In the genomic region with DNA sequence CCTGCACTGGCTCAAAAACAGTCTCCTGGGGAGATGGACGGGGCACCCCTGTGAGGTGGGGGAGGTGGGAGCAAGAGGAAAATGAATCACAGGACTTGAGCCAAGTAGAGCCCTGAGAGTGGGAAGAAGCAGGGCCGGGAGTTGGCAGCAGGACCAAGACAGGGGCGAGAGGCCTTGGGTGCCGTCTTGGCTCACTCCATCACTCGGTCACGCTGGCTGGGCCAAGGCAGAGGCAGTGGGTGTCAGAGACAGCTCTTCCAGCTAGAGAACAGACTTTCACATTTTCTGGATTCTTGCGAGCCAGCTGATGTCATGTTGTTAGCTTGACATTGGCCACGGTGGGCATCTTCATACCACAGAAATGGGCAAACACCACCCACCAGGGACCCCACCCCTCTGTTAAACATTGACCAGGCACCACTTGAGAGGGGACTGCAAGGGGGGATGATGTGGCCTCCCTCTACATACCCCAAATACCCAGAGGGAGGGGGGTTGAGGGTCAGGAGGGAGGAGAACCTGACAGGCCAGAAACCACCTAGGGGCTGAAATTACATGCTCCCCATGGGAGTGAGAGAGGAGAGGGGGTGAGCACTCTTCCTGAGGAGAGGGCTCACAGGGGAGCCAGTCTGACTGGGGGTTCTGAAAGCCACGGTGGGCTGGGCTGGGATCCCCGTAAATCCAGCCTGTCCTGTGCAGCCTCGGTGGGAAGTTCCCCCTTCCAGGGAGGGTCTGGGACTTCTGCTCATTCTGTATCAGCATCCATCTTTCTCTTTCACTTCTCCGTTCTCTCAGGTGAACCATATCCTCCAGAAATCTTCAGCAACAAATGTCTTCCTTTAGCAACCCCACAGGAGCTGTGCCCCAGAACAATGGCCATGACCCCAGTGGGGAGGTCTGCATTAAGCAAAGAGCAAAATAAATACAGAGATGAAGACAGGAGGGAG, we compare ENCODE assay signal across 14 cellular contexts. TPM values are rescaled to one million over a fixed set of nuclear protein-coding genes. Genes with fewer than 3 reads are reported as not detected.
DNase-seq lines count a peak whose midpoint lies in the region; ATAC-seq and TF ChIP-seq lines count a peak whose summit lies in the region.
"Had no signal": no experiment of that assay in that cellular context is flagged by ENCODE, and none has a peak within 500 bp of the region (broad histone marks: within the 10 kb centered on the region; RNA-seq: fewer than 3 reads in every experiment).

No MANE protein-coding gene starts in this region.

- peaks cover 0 to 33% of the 10 kb centered on the region in 2 donors for H3K4me1 ChIP-seq in right atrium auricular region
- peaks cover 0 to 5% of the 10 kb centered on the region in 2 donors for H3K4me1 ChIP-seq in lung (ENCODE audit: control insufficient read depth in 2 of 2, insufficient read depth in 2 of 2, low read length in 2 of 2)
- no peaks in the 10 kb centered on the region for H3K4me1 ChIP-seq in upper lobe of right lung

- intact Hi-C loops in Right ventricle myocardium superior (cut with DNase I) (loop anchor here (5.0 kb wide), 1 partner anchor 64 kb away; no protein-coding TSS in a partner anchor), upper lobe of right lung (cut with DNase I) (no loop called here)
- intact Hi-C loops in activated T-helper 2 cell treated with anti-CD3 and anti-CD28 coated beads, Interferon-gamma antibody, Interleukin-2, Interleukin-4, amounts not matched to agents 10 μg/mL and 5 μg/mL and 100 μg/mL, durations not matched to agents 14 hours and 24 hours and 36 hours (cut with micrococcal nuclease): no loop called here

- H3K4me3 ChIP-seq in right atrium auricular region (no peak overlapping the region), lung (no peak overlapping the region), upper lobe of right lung (no peak overlapping the region)

- peaks cover 5% of the 10 kb centered on the region for H3K4me1 Mint-ChIP-seq in activated T-helper 2 cell treated with anti-CD3 and anti-CD28 coated beads, Interferon-gamma antibody, Interleukin-2, Interleukin-4, amounts not matched to agents 10 μg/mL and 5 μg/mL and 100 μg/mL, durations not matched to agents 14 hours and 24 hours and 36 hours (ENCODE audit: low read depth)

- H3K36me3 ChIP-seq in right atrium auricular region (no peaks in the 10 kb centered on the region), lung (ENCODE audit: control insufficient read depth in 2 of 2, insufficient read depth in 2 of 2, low read length in 2 of 2) (no peaks in the 10 kb centered on the region), upper lobe of right lung (no peaks in the 10 kb centered on the region)

- no peaks in the 10 kb centered on the region for H3K9me3 Mint-ChIP-seq in activated T-helper 2 cell treated with anti-CD3 and anti-CD28 coated beads, Interferon-gamma antibody, Interleukin-2, Interleukin-4, amounts not matched to agents 10 μg/mL and 5 μg/mL and 100 μg/mL, durations not matched to agents 14 hours and 24 hours and 36 hours

- DNase-seq in right atrium auricular region (ENCODE audit: low spot score) (no peak), Right ventricle myocardium superior (no peak), lung (ENCODE audit: low spot score) (peak; percentile 24), upper lobe of right lung (peak; percentile 48), T-helper 9 cell (no peak), UCSD-AML1 (lab: John Stamatoyannopoulos, UW; ENCODE audit: unreplicated experiment) (no peak)
- peak; percentile 5 for DNase-seq in activated T-helper 2 cell treated with anti-CD3 and anti-CD28 coated beads, Interferon-gamma antibody, Interleukin-2, Interleukin-4, amounts not matched to agents 10 μg/mL and 5 μg/mL and 100 μg/mL, durations not matched to agents 14 hours and 24 hours and 36 hours (ENCODE audit: low spot score)
- no peak for DNase-seq in NK-92 treated with Interleukin-12 subunit alpha and Interleukin-12 subunit beta, amount 100 ng/mL, for 24 hours (lab: John Stamatoyannopoulos, UW)
- DNase-seq: amygdala; foreskin keratinocyte; stimulated activated CD4-positive, alpha-beta T cell treated with anti-CD3 and anti-CD28 coated beads, Interleukin-1b, Interleukin-23, amount 100 ng/mL, for 48 hours; stimulated activated naive CD4-positive, alpha-beta T cell had no signal

- no peak overlapping the region for H3K27ac Mint-ChIP-seq in activated T-helper 2 cell treated with anti-CD3 and anti-CD28 coated beads, Interferon-gamma antibody, Interleukin-2, Interleukin-4, amounts not matched to agents 10 μg/mL and 5 μg/mL and 100 μg/mL, durations not matched to agents 14 hours and 24 hours and 36 hours
- H3K27ac Mint-ChIP-seq: B cell had no signal

- no peaks in the 10 kb centered on the region for H3K36me3 Mint-ChIP-seq in activated T-helper 2 cell treated with anti-CD3 and anti-CD28 coated beads, Interferon-gamma antibody, Interleukin-2, Interleukin-4, amounts not matched to agents 10 μg/mL and 5 μg/mL and 100 μg/mL, durations not matched to agents 14 hours and 24 hours and 36 hours (ENCODE audit: low read depth)

- H3K27ac ChIP-seq in right atrium auricular region (peak overlapping the region; percentile 80 to 91), lung (ENCODE audit: low read depth in 1 of 2, low read length in 1 of 2) (no peak overlapping the region), upper lobe of right lung (no peak overlapping the region)
- H3K27ac ChIP-seq: foreskin keratinocyte had no signal

- H3K27me3 ChIP-seq in right atrium auricular region (no peaks in the 10 kb centered on the region), lung (ENCODE audit: control insufficient read depth, insufficient read depth) (no peaks in the 10 kb centered on the region), upper lobe of right lung (peaks cover 16% of the 10 kb centered on the region)
- H3K27me3 ChIP-seq: foreskin keratinocyte had no signal

- TF ChIP-seq CTCF in right atrium auricular region (IDR thresholded peaks at IDR 0.05) (no peak), lung (IDR thresholded peaks at IDR 0.05; ENCODE audit: control extremely low read depth, extremely low read depth) (no peak), upper lobe of right lung (IDR thresholded peaks at IDR 0.05) (no peak)

- H3K9me3 ChIP-seq in right atrium auricular region: peaks cover 0 to 12% of the 10 kb centered on the region in 2 donors
- peaks cover 0 to 4% of the 10 kb centered on the region in 2 donors for H3K9me3 ChIP-seq in lung (ENCODE audit: control insufficient read depth in 2 of 2, insufficient read depth in 1 of 2, low read length in 1 of 2)
- H3K9me3 ChIP-seq in upper lobe of right lung: no peaks in the 10 kb centered on the region

- no peak overlapping the region for H3K4me3 Mint-ChIP-seq in activated T-helper 2 cell treated with anti-CD3 and anti-CD28 coated beads, Interferon-gamma antibody, Interleukin-2, Interleukin-4, amounts not matched to agents 10 μg/mL and 5 μg/mL and 100 μg/mL, durations not matched to agents 14 hours and 24 hours and 36 hours (ENCODE audit: low read depth)
- H3K4me3 Mint-ChIP-seq: B cell had no signal

- H3K27me3 Mint-ChIP-seq in activated T-helper 2 cell treated with anti-CD3 and anti-CD28 coated beads, Interferon-gamma antibody, Interleukin-2, Interleukin-4, amounts not matched to agents 10 μg/mL and 5 μg/mL and 100 μg/mL, durations not matched to agents 14 hours and 24 hours and 36 hours (ENCODE audit: low read depth): peaks cover 22% of the 10 kb centered on the region

- WGBS in lung, 2 donors: 80 to 87% methylated on average over 12 of the region's 12 CpGs

- ATAC-seq in Right ventricle myocardium superior (ENCODE audit: poor library complexity) (no peak), lung (ENCODE audit: insufficient read depth, low FRiP score) (no peak), upper lobe of right lung (no peak)
- ATAC-seq: foreskin keratinocyte had no signal

RNA-seq across cellular contexts. Expression of a gene that starts 19.6 kb away (rescaled TPM):
- 10 to 100 TPM; 79.9 to 84.7 TPM for total RNA-seq in right atrium auricular region
- total RNA-seq in Right ventricle myocardium superior: 87.2 TPM
- total RNA-seq in activated T-helper 2 cell treated with anti-CD3 and anti-CD28 coated beads, Interferon-gamma antibody, Interleukin-2, Interleukin-4, amounts not matched to agents 10 μg/mL and 5 μg/mL and 100 μg/mL, durations not matched to agents 14 hours and 24 hours and 36 hours: 1.9 and 2.1 TPM in 2 replicates
- under 1 TPM; 0.40 to 0.80 TPM for total RNA-seq in lung
- polyA plus RNA-seq in lung: under 1 TPM; 0.12 to 0.25 TPM
- total RNA-seq in upper lobe of right lung: 0.17 TPM
- total RNA-seq: B cell, osteocyte had no signal

Comparison
In these comparisons a context has a peak if more than half of its experiments do, and no peak if none do; other contexts are left out.
1. DNase-seq: peak in activated T-helper 2 cell treated with anti-CD3 and anti-CD28 coated beads, Interferon-gamma antibody, Interleukin-2, Interleukin-4, amounts not matched to agents 10 μg/mL and 5 μg/mL and 100 μg/mL, durations not matched to agents 14 hours and 24 hours and 36 hours (single experiment), lung (single experiment) and upper lobe of right lung (single experiment); none in right atrium auricular region (single experiment), Right ventricle myocardium superior (single experiment), T-helper 9 cell (single experiment), NK-92 treated with Interleukin-12 subunit alpha and Interleukin-12 subunit beta, amount 100 ng/mL, for 24 hours (single experiment) and UCSD-AML1 (single experiment).
2. H3K27ac ChIP-seq: peak in right atrium auricular region (2 of 2); none in lung (0 of 2) and upper lobe of right lung (single experiment).
3. RNA of a gene that starts 19.6 kb away (total RNA-seq): 87.2 TPM in Right ventricle myocardium superior (single experiment) and 79.9 to 84.7 TPM in right atrium auricular region; 1.9 to 2.1 TPM in activated T-helper 2 cell treated with anti-CD3 and anti-CD28 coated beads, Interferon-gamma antibody, Interleukin-2, Interleukin-4, amounts not matched to agents 10 μg/mL and 5 μg/mL and 100 μg/mL, durations not matched to agents 14 hours and 24 hours and 36 hours, 0.40 to 0.80 TPM in lung and 0.17 TPM in upper lobe of right lung (single experiment); every median in the first group is over 10 times any median in the second.